In the genomic region with DNA sequence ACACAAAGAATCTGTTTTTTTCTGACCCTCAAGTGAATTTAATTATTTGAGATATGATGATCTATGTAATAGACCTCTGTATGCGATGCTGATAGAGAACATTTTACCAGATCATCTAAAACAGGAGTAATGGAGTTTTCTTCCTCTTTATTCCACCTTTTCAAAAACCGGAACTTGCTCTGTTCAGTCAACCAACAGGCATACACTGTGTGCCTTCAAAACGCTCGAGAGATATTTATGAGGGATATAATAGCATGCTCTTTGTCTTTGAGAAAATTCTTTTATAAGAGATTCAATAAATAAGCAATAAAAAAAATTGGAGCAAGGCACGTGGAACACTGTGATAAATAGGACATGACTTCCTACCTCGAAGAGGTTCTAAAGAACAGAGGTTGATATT, we compare ENCODE assay signal across 14 cellular contexts. TPM values are rescaled to one million over a fixed set of nuclear protein-coding genes. Genes with fewer than 3 reads are reported as not detected.
A peak's percentile ranks its signal among the peaks of the same experiment; 100 is the strongest.
DNase-seq lines count a peak whose midpoint lies in the region; ATAC-seq and TF ChIP-seq lines count a peak whose summit lies in the region.
"Had no signal": no experiment of that assay in that cellular context is flagged by ENCODE, and none has a peak within 500 bp of the region (broad histone marks: within the 10 kb centered on the region; RNA-seq: fewer than 3 reads in every experiment).

No MANE protein-coding gene starts in this region.

- DNase-seq in natural killer cell treated with Interleukin-12 subunit alpha and Interleukin-12 subunit beta and Interleukin-15 and Interleukin-18, amount 100 ng/mL, for 72 hours (ENCODE audit: low spot score): no peak
- DNase-seq in natural killer cell (no peak), activated B cell treated with CpG ODN at 0.5 μM for 24 hours (no peak), medulla oblongata (ENCODE audit: extremely low spot score) (peak; percentile 22), NCI-H2081 (lab: John Stamatoyannopoulos, UW) (no peak), NCI-H187 treated with DMSO at 0.1 percent for 48 hours (lab: John Stamatoyannopoulos, UW) (no peak)
- DNase-seq: activated CD8-positive, alpha-beta memory T cell treated with anti-CD3 and anti-CD28 coated beads, Interleukin-2, amount 50 U/mL, for 4 hours; CD4-positive, alpha-beta memory T cell; foreskin keratinocyte had no signal

- H3K9me3 Mint-ChIP-seq in natural killer cell treated with Interleukin-12 subunit alpha and Interleukin-12 subunit beta and Interleukin-15 and Interleukin-18, amount 100 ng/mL, for 72 hours: no peaks in the 10 kb centered on the region
- H3K9me3 Mint-ChIP-seq in natural killer cell (no peaks in the 10 kb centered on the region), activated B cell treated with CpG ODN at 0.5 μM for 24 hours (no peaks in the 10 kb centered on the region)
- H3K9me3 Mint-ChIP-seq: central memory CD8-positive, alpha-beta T cell had no signal

- TF ChIP-seq CTCF in natural killer cell (IDR thresholded peaks at IDR 0.05) (no peak), activated B cell treated with CpG ODN at 0.5 μM for 24 hours (IDR thresholded peaks at IDR 0.05) (no peak)

- CTCF ChIA-PET in activated B cell treated with CpG ODN at 0.5 μM for 24 hours (lab: Charles Lee): interaction anchor here (1.9 kb wide), 1 partner anchor 8 kb away, joined by 6 read pairs; no protein-coding TSS in a partner anchor

- no peaks in the 10 kb centered on the region for H3K36me3 Mint-ChIP-seq in natural killer cell treated with Interleukin-12 subunit alpha and Interleukin-12 subunit beta and Interleukin-15 and Interleukin-18, amount 100 ng/mL, for 72 hours
- H3K36me3 Mint-ChIP-seq in natural killer cell (no peaks in the 10 kb centered on the region), activated B cell treated with CpG ODN at 0.5 μM for 24 hours (ENCODE audit: low read depth) (no peaks in the 10 kb centered on the region)
- H3K36me3 Mint-ChIP-seq: CD4-positive, alpha-beta memory T cell had no signal

- POLR2A ChIA-PET in activated B cell treated with CpG ODN at 0.5 μM for 24 hours (lab: Charles Lee): no interaction called here

- H3K27ac Mint-ChIP-seq in natural killer cell treated with Interleukin-12 subunit alpha and Interleukin-12 subunit beta and Interleukin-15 and Interleukin-18, amount 100 ng/mL, for 72 hours: peak overlapping the region in 1 of 2 donors; percentile 39
- H3K27ac Mint-ChIP-seq in natural killer cell (no peak overlapping the region), activated B cell treated with CpG ODN at 0.5 μM for 24 hours (no peak overlapping the region)

- peak overlapping the region; percentile 41 for H3K4me3 Mint-ChIP-seq in natural killer cell treated with Interleukin-12 subunit alpha and Interleukin-12 subunit beta and Interleukin-15 and Interleukin-18, amount 100 ng/mL, for 72 hours
- no peak overlapping the region for H3K4me3 Mint-ChIP-seq in natural killer cell
- H3K4me3 Mint-ChIP-seq in activated B cell treated with CpG ODN at 0.5 μM for 24 hours: peak overlapping the region; percentile 59
- H3K4me3 Mint-ChIP-seq: central memory CD8-positive, alpha-beta T cell had no signal

- no peak for ATAC-seq in natural killer cell treated with Interleukin-12 subunit alpha and Interleukin-12 subunit beta and Interleukin-15 and Interleukin-18, amount 100 ng/mL, for 72 hours
- ATAC-seq in natural killer cell (no peak), activated B cell treated with CpG ODN at 0.5 μM for 24 hours (ENCODE audit: low read depth) (peak; percentile 31), GM21786 (IDR thresholded peaks at IDR 0.05; ENCODE audit: unreplicated experiment) (no peak), HG02610 (IDR thresholded peaks at IDR 0.05; ENCODE audit: unreplicated experiment) (no peak)
- ATAC-seq: foreskin keratinocyte had no signal

- peaks cover 0 to 19% of the 10 kb centered on the region in 2 donors for H3K27me3 Mint-ChIP-seq in natural killer cell treated with Interleukin-12 subunit alpha and Interleukin-12 subunit beta and Interleukin-15 and Interleukin-18, amount 100 ng/mL, for 72 hours
- H3K27me3 Mint-ChIP-seq in natural killer cell (ENCODE audit: low read depth in 2 of 2) (peaks cover 6 to 8% of the 10 kb centered on the region in 2 donors), activated B cell treated with CpG ODN at 0.5 μM for 24 hours (no peaks in the 10 kb centered on the region)
- H3K27me3 Mint-ChIP-seq: CD4-positive, alpha-beta memory T cell; central memory CD8-positive, alpha-beta T cell had no signal

- intact Hi-C loops in natural killer cell (cut with micrococcal nuclease) (loop anchor here (10.0 kb wide), 1 partner anchor 174 kb away; no protein-coding TSS in a partner anchor), activated B cell treated with CpG ODN at 0.5 μM for 24 hours (cut with micrococcal nuclease) (no loop called here)

- peaks cover 7 to 12% of the 10 kb centered on the region in 2 donors for H3K4me1 Mint-ChIP-seq in natural killer cell treated with Interleukin-12 subunit alpha and Interleukin-12 subunit beta and Interleukin-15 and Interleukin-18, amount 100 ng/mL, for 72 hours (ENCODE audit: low read depth in 2 of 2)
- H3K4me1 Mint-ChIP-seq in natural killer cell (peaks cover 9 to 10% of the 10 kb centered on the region in 2 donors), activated B cell treated with CpG ODN at 0.5 μM for 24 hours (peaks cover 28% of the 10 kb centered on the region)

RNA-seq across cellular contexts. Expression of a gene that starts 2.0 kb away (rescaled TPM):
- not detected for total RNA-seq in natural killer cell treated with Interleukin-12 subunit alpha and Interleukin-12 subunit beta and Interleukin-15 and Interleukin-18, amount 100 ng/mL, for 72 hours
- total RNA-seq in natural killer cell (not detected), activated B cell treated with CpG ODN at 0.5 μM for 24 hours (not detected in 2 replicates)
- total RNA-seq: CD4-positive, alpha-beta memory T cell; foreskin keratinocyte; lung; smooth muscle cell had no signal
